Comparison of ENCODE assay signal across 13 cellular contexts in genomic region chr1:147611021-147611426, GRCh38. TPM values are rescaled to one million over a fixed set of nuclear protein-coding genes. Genes with fewer than 3 reads are reported as not detected.
A peak's percentile ranks its signal among the peaks of the same experiment; 100 is the strongest.
DNase-seq lines count a peak whose midpoint lies in the region; ATAC-seq lines count a peak whose summit lies in the region.
"Had no signal": no experiment of that assay in that cellular context is flagged by ENCODE, and none has a peak within 500 bp of the region (broad histone marks: within the 10 kb centered on the region; RNA-seq: fewer than 3 reads in every experiment).

No MANE protein-coding gene starts in this region.

- peaks cover 5% of the 10 kb centered on the region for H3K4me1 Mint-ChIP-seq in activated T-helper 17 cell treated with anti-CD3 and anti-CD28 coated beads, Interleukin-2, amount 50 U/mL, for 72 hours
- H3K4me1 Mint-ChIP-seq in stimulated activated effector memory CD8-positive, alpha-beta T cell treated with anti-CD3 and anti-CD28 coated beads, Interleukin-12 subunit alpha, Interleukin-12 subunit beta, amount 100 ng/mL, for 72 hours, result peaks cover 6% of the 10 kb centered on the region

- H3K9me3 Mint-ChIP-seq in activated T-helper 17 cell treated with anti-CD3 and anti-CD28 coated beads, Interleukin-2, amount 50 U/mL, for 72 hours, result no peaks in the 10 kb centered on the region
- H3K9me3 Mint-ChIP-seq in stimulated activated effector memory CD8-positive, alpha-beta T cell treated with anti-CD3 and anti-CD28 coated beads, Interleukin-12 subunit alpha, Interleukin-12 subunit beta, amount 100 ng/mL, for 72 hours, result no peaks in the 10 kb centered on the region
- H3K9me3 Mint-ChIP-seq: activated T-cell treated with anti-CD3 and anti-CD28 coated beads, Interleukin-2, amount 50 U/mL, for 24 hours; natural killer cell treated with Interleukin-12 subunit alpha and Interleukin-12 subunit beta and Interleukin-15 and Interleukin-18, amount 100 ng/mL, for 72 hours had no signal

- no peak overlapping the region for H3K27ac Mint-ChIP-seq in activated T-helper 17 cell treated with anti-CD3 and anti-CD28 coated beads, Interleukin-2, amount 50 U/mL, for 72 hours
- H3K27ac Mint-ChIP-seq in stimulated activated effector memory CD8-positive, alpha-beta T cell treated with anti-CD3 and anti-CD28 coated beads, Interleukin-12 subunit alpha, Interleukin-12 subunit beta, amount 100 ng/mL, for 72 hours, result no peak overlapping the region
- H3K27ac Mint-ChIP-seq: activated T-cell treated with anti-CD3 and anti-CD28 coated beads, Interleukin-2, amount 50 U/mL, for 24 hours; natural killer cell treated with Interleukin-12 subunit alpha and Interleukin-12 subunit beta and Interleukin-15 and Interleukin-18, amount 100 ng/mL, for 72 hours had no signal

- DNase-seq in DMS79 treated with DMSO at 0.1 percent for 48 hours (lab: John Stamatoyannopoulos, UW), result no peak
- DNase-seq in NCI-H446 (lab: John Stamatoyannopoulos, UW), result no peak
- DNase-seq in activated CD4-positive, alpha-beta T cell treated with anti-CD3 and anti-CD28 coated beads, Interleukin-2, amount 50 U/mL, for 1 hour, result no peak
- no peak for DNase-seq in stimulated activated effector memory CD8-positive, alpha-beta T cell treated with anti-CD3 and anti-CD28 coated beads, Interleukin-12 subunit alpha, Interleukin-12 subunit beta, amount 100 ng/mL, for 72 hours (ENCODE audit: low spot score in 2 of 2)
- DNase-seq: activated T-cell treated with anti-CD3 and anti-CD28 coated beads, Interleukin-2, amount 50 U/mL, for 24 hours; DND-41; H7; Kasumi-1 had no signal

- peaks cover 92% of the 10 kb centered on the region for H3K36me3 Mint-ChIP-seq in activated T-helper 17 cell treated with anti-CD3 and anti-CD28 coated beads, Interleukin-2, amount 50 U/mL, for 72 hours (ENCODE audit: low read depth)
- H3K36me3 Mint-ChIP-seq in stimulated activated effector memory CD8-positive, alpha-beta T cell treated with anti-CD3 and anti-CD28 coated beads, Interleukin-12 subunit alpha, Interleukin-12 subunit beta, amount 100 ng/mL, for 72 hours, result peaks cover 31% of the 10 kb centered on the region

- no peaks in the 10 kb centered on the region for H3K27me3 Mint-ChIP-seq in activated T-helper 17 cell treated with anti-CD3 and anti-CD28 coated beads, Interleukin-2, amount 50 U/mL, for 72 hours
- H3K27me3 Mint-ChIP-seq: activated T-cell treated with anti-CD3 and anti-CD28 coated beads, Interleukin-2, amount 50 U/mL, for 24 hours; natural killer cell treated with Interleukin-12 subunit alpha and Interleukin-12 subunit beta and Interleukin-15 and Interleukin-18, amount 100 ng/mL, for 72 hours had no signal

- no peak overlapping the region for H3K4me3 Mint-ChIP-seq in activated T-helper 17 cell treated with anti-CD3 and anti-CD28 coated beads, Interleukin-2, amount 50 U/mL, for 72 hours
- H3K4me3 Mint-ChIP-seq in stimulated activated effector memory CD8-positive, alpha-beta T cell treated with anti-CD3 and anti-CD28 coated beads, Interleukin-12 subunit alpha, Interleukin-12 subunit beta, amount 100 ng/mL, for 72 hours, result no peak overlapping the region
- H3K4me3 Mint-ChIP-seq: activated T-cell treated with anti-CD3 and anti-CD28 coated beads, Interleukin-2, amount 50 U/mL, for 24 hours; natural killer cell treated with Interleukin-12 subunit alpha and Interleukin-12 subunit beta and Interleukin-15 and Interleukin-18, amount 100 ng/mL, for 72 hours had no signal

- ATAC-seq in GM18873 (IDR thresholded peaks at IDR 0.05; ENCODE audit: low FRiP score, unreplicated experiment) (peak; percentile 70), GM21528 (IDR thresholded peaks at IDR 0.05; ENCODE audit: low FRiP score, unreplicated experiment) (peak; percentile 80), HG03097 (IDR thresholded peaks at IDR 0.05; ENCODE audit: low FRiP score, unreplicated experiment) (peak; percentile 58)
- ATAC-seq in activated T-helper 17 cell treated with anti-CD3 and anti-CD28 coated beads, Interleukin-2, amount 50 U/mL, for 72 hours (replicated peaks), result peak; percentile 38
- no peak for ATAC-seq in stimulated activated effector memory CD8-positive, alpha-beta T cell treated with anti-CD3 and anti-CD28 coated beads, Interleukin-12 subunit alpha, Interleukin-12 subunit beta, amount 100 ng/mL, for 72 hours
- ATAC-seq: natural killer cell treated with Interleukin-12 subunit alpha and Interleukin-12 subunit beta and Interleukin-15 and Interleukin-18, amount 100 ng/mL, for 72 hours had no signal

RNA-seq across cellular contexts. Expression of gene ACP6, which starts 59.3 kb away (rescaled TPM):
- 10 to 100 TPM; 10.9 to 12.0 TPM for total RNA-seq in activated T-helper 17 cell treated with anti-CD3 and anti-CD28 coated beads, Interleukin-2, amount 50 U/mL, for 72 hours
